In the genomic region with DNA sequence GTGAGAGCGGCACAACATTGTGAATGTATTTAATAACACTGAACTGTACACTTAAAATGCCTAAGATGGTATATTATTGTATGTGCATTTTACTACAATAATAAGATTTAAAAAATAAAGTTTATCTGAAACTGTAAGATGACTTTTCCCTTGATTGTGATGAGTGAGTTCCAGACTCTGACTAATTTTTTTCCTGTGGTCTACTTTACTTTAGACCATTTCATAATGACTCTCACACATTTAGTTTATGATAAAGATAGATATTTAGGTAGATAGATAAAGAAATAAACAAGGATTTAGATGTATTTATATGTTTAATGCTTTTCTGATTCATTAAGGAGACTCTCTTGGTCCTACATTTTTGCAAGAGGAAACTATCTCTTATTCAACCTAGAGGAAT, we compare ENCODE assay signal across 31 cellular contexts.
"Had no signal": no experiment of that assay in that cellular context is flagged by ENCODE, and none has a peak within 500 bp of the region (broad histone marks: within the 10 kb centered on the region; RNA-seq: fewer than 3 reads in every experiment).

No MANE protein-coding gene starts in this region.

- DNase-seq: MM.1S, MV-4-11, NCI-H1092, NCI-H1105, NCI-H1417 treated with DMSO at 0.1 percent for 48 hours, NCI-H1436 treated with DMSO at 0.1 percent for 48 hours, NCI-H1694 treated with DMSO at 0.1 percent for 48 hours, NCI-H187 treated with DMSO at 0.1 percent for 48 hours, NCI-H2029, NCI-H2081, NCI-H2171 treated with DMSO at 0.1 percent for 48 hours, NCI-H2227 treated with DMSO at 0.1 percent for 48 hours, NCI-H345, NCI-H446 treated with DMSO at 0.1 percent for 48 hours, NCI-H510A, NCI-H524, NCI-H526, NCI-H69, NCI-H748 treated with DMSO at 0.1 percent for 48 hours, NCI-H82, PC-9, SHP77, SIG-M5, SJCRH30, T-cell had no signal

- H3K4me1 Mint-ChIP-seq: T-cell had no signal

- H3K4me3 ChIP-seq: PC-9, SJCRH30, SK-N-MC had no signal

- H3K27me3 ChIP-seq: SJCRH30 had no signal

- FAIRE-seq: RCC 7860 had no signal

- H3K27ac ChIP-seq: PC-9, RWPE1, SJCRH30, SK-N-MC had no signal

- H3K4me3 Mint-ChIP-seq: T-cell had no signal

- H3K36me3 Mint-ChIP-seq: T-cell had no signal

- H3K36me3 ChIP-seq: SJCRH30 had no signal

- H3K27ac Mint-ChIP-seq: T-cell had no signal

- H3K4me2 ChIP-seq: PC-9 had no signal

- H3K4me1 ChIP-seq: SJCRH30 had no signal

- ATAC-seq: Panc1, Right ventricle myocardium inferior, SK-N-SH treated with all-trans-retinoic acid at 6 μM for 48 hours, T-cell had no signal

- H3K27me3 Mint-ChIP-seq: T-cell had no signal

- H3K9me3 ChIP-seq: SJCRH30 had no signal

- H2AFZ ChIP-seq: PC-9 had no signal
